ENCODE assay signal across 1 cellular context in the genomic region with DNA sequence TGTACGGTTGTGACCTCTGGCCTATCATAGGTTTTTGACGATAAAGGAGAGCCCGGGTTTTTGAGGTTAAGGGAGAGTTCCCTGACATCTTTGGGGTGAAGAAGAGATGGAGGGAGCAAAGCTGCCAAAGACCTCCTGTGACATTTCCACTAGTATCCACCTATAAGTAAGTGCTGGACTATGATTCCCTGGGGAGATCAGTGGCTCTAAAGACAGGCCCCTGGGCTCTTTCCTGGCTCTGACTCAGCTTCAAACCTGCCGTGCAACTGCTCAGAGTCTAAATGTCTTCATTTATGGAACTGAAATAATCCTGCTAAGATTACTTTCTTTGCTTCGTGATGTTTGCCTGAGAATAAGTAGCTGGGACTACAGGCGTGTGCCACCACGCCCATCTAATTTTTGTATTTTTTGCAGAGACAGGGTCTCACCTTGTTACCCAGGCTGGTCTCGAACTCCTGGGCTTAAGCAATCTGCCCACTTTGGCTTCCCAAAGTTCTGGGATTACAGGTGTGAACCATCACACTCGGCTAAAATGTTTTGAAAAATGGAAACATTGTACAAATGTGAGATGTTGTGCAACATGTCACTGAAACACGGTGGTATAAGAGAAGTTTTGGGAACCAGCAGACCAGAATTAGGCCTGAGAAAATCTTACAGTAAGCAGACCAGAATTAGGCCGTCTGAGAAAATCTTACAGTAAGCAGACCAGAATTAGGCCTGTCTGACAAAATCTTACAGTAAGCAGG.
TF ChIP-seq lines count a peak whose summit lies in the region.

No MANE protein-coding gene starts in this region.

TF ChIP-seq in GM12878, 131 proteins besides CTCF, POLR2A, EP300 and RAD21:
- TF ChIP-seq MYB (IDR thresholded peaks at IDR 0.05; ENCODE audit: borderline replicate concordance, low read depth, low read length), result no peak
- no peak for TF ChIP-seq CHD4 (IDR thresholded peaks at IDR 0.05)
